Comparison of ENCODE assay signal across 16 cellular contexts in the genomic region with DNA sequence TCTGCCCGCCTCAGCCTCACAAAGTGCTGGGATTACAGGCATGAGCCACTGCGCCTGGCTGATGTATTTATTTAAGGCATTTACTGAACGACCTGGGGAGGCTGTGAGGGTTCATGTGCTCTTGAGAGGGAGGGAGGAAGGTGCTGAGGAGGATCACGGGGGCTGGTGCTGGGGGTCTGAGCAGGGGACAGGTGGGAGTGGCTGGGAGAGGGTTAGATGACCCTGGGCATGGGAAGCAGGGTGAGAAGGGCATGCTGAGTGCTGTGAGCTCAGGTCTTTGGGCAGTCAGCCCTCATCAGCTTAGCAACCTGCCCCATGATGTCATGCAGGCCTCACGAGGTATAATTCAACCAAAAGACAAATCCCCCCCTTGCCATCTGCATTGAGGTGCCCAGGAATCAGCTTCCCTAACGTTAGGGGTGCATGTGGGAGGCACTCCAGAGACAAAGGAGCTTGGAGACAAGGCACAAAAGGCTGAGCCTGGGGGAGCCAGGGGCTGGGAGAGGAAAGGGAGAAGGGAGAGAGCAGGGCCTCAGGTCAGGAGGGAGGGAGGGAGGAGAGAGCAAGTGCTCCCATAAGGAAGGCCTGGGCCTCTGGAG. TPM values are rescaled to one million over a fixed set of nuclear protein-coding genes. Genes with fewer than 3 reads are reported as not detected.
A peak's percentile ranks its signal among the peaks of the same experiment; 100 is the strongest.
DNase-seq lines count a peak whose midpoint lies in the region; ATAC-seq and TF ChIP-seq lines count a peak whose summit lies in the region.
"Had no signal": no experiment of that assay in that cellular context is flagged by ENCODE, and none has a peak within 500 bp of the region (broad histone marks: within the 10 kb centered on the region; RNA-seq: fewer than 3 reads in every experiment).

No MANE protein-coding gene starts in this region.

- H3K27me3 Mint-ChIP-seq in CD14-positive monocyte (ENCODE audit: low read depth in 3 of 3) (peaks cover 0 to 2% (median 0%) of the 10 kb centered on the region in 3 donors), nephron (ENCODE audit: low read depth) (peaks cover 3% of the 10 kb centered on the region)

- H3K36me3 ChIP-seq in HEK293 (ENCODE audit: control insufficient read depth in 2 of 2, insufficient read depth in 1 of 2, low read length in 2 of 2): peaks cover 44 to 83% of the 10 kb centered on the region in 2 experiments

- CTCF ChIA-PET in HEK293 (lab: Yijun Ruan, JAX): interaction anchor here (1.1 to 3.0 kb wide), 2 partner anchors 10 to 490 kb away, joined by 4 to 24 read pairs; no protein-coding TSS in a partner anchor

- no peaks in the 10 kb centered on the region for H3K4me1 ChIP-seq in HEK293 (ENCODE audit: control insufficient read depth, insufficient read depth, low read length)
- H3K4me1 ChIP-seq: A549 had no signal

- peak overlapping the region; percentile 24; the same call in 1 of the 2 replicates for H3K27ac ChIP-seq in HEK293 (ENCODE audit: extremely low read depth, low read depth, low read length)
- H3K27ac ChIP-seq: A549 had no signal

- ATAC-seq in HG02852 (IDR thresholded peaks at IDR 0.05; ENCODE audit: unreplicated experiment): no peak

- DNase-seq in CD14-positive monocyte (ENCODE audit: low spot score): no peak
- DNase-seq in ecto neural progenitor cell (ENCODE audit: low spot score): peak; percentile 37
- DNase-seq in cerebellum (ENCODE audit: low spot score): no peak
- no peak for DNase-seq in CD1c-positive myeloid dendritic cell (ENCODE audit: extremely low spot score)
- no peak for DNase-seq in kidney glomerular epithelial cell (lab: John Stamatoyannopoulos, UW)
- DNase-seq: C1 segment of cervical spinal cord, COR-L47, KBM-7, NCI-H1694 treated with DMSO at 0.1 percent for 48 hours, NCI-H510A treated with DMSO at 0.1 percent for 48 hours, NCI-H774, RPMI8226 had no signal

- no peak overlapping the region for H3K4me3 Mint-ChIP-seq in CD14-positive monocyte
- no peak overlapping the region for H3K4me3 Mint-ChIP-seq in nephron

- H3K4me1 Mint-ChIP-seq in CD14-positive monocyte (peaks cover 3% of the 10 kb centered on the region), nephron (peaks cover 6% of the 10 kb centered on the region)

- no peaks in the 10 kb centered on the region for H3K9me3 Mint-ChIP-seq in CD14-positive monocyte
- no peaks in the 10 kb centered on the region for H3K9me3 Mint-ChIP-seq in nephron

- H3K27ac Mint-ChIP-seq in CD14-positive monocyte (peak overlapping the region in 4 of 7 donors; percentile 27 to 75 (median 54)), nephron (peak overlapping the region; percentile 26 to 83 (median 33))

- H3K4me3 ChIP-seq in HEK293 (ENCODE audit: low read depth, low read length): no peak overlapping the region
- H3K4me3 ChIP-seq: A549 had no signal

- TF ChIP-seq CTCF in CD14-positive monocyte (IDR thresholded peaks at IDR 0.05) (no peak), HEK293 (tag by site-specific recombination; IDR thresholded peaks at IDR 0.05) (no peak), nephron (IDR thresholded peaks at IDR 0.05; ENCODE audit: unreplicated experiment in 3 of 3) (no peak)

- intact Hi-C loops in CD14-positive monocyte (cut with micrococcal nuclease): no loop called here

- H3K36me3 Mint-ChIP-seq in CD14-positive monocyte (peaks cover 79 to 98% of the 10 kb centered on the region in 2 donors), nephron (ENCODE audit: low read depth) (peaks cover 46% of the 10 kb centered on the region)

- POLR2A ChIA-PET in HEK293 (lab: Yijun Ruan, JAX): no interaction called here

- no peaks in the 10 kb centered on the region for H3K9me3 ChIP-seq in HEK293 (ENCODE audit: control insufficient read depth, insufficient read depth, low read depth, low read length)
- H3K9me3 ChIP-seq: A549 had no signal

TF ChIP-seq in HEK293, 187 proteins besides CTCF, POLR2A, EP300 and RAD21:
- TF ChIP-seq, protein P1, sequence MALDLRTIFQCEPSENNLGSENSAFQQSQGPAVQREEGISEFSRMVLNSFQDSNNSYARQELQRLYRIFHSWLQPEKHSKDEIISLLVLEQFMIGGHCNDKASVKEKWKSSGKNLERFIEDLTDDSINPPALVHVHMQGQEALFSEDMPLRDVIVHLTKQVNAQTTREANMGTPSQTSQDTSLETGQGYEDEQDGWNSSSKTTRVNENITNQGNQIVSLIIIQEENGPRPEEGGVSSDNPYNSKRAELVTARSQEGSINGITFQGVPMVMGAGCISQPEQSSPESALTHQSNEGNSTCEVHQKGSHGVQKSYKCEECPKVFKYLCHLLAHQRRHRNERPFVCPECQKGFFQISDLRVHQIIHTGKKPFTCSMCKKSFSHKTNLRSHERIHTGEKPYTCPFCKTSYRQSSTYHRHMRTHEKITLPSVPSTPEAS (tag by site-specific recombination; IDR thresholded peaks at IDR 0.05): no peak
- TF ChIP-seq ZNF629 (tag by site-specific recombination; IDR thresholded peaks at IDR 0.05) (no peak; the same call in 1 of the 2 replicates), ZNF501 (tag by site-specific recombination; IDR thresholded peaks at IDR 0.05) (no peak), ZNF132 (tag by site-specific recombination; IDR thresholded peaks at IDR 0.05; ENCODE audit: borderline replicate concordance) (no peak), ZBTB20 (tag by site-specific recombination; IDR thresholded peaks at IDR 0.05) (peak; percentile 74)
TF ChIP-seq in HEK293: peak in this region for 1.

RNA-seq across cellular contexts. Expression of a gene that starts 36.4 kb away (rescaled TPM):
- polyA plus RNA-seq in CD14-positive monocyte: 1 to 10 TPM; 7.6 to 8.2 TPM
- 76.3 TPM for total RNA-seq in cerebellum

RNA-seq across cellular contexts. Expression of a gene that starts 36.5 kb away (rescaled TPM):
- 10 to 100 TPM; 26.1 to 29.6 TPM for polyA plus RNA-seq in CD14-positive monocyte
- total RNA-seq in cerebellum: 26.3 TPM

RNA-seq across cellular contexts. Expression of a gene that starts 55.9 kb away (rescaled TPM):
- 10 to 100 TPM; 45.1 to 49.4 TPM for polyA plus RNA-seq in CD14-positive monocyte
- total RNA-seq in cerebellum: 20.7 TPM
